ENCODE assay signal across 16 cellular contexts in genomic region chr9:76664120-76664519, GRCh38.
A peak's percentile ranks its signal among the peaks of the same experiment; 100 is the strongest.
DNase-seq lines count a peak whose midpoint lies in the region; ATAC-seq and TF ChIP-seq lines count a peak whose summit lies in the region.
"Had no signal": no experiment of that assay in that cellular context is flagged by ENCODE, and none has a peak within 500 bp of the region (broad histone marks: within the 10 kb centered on the region; RNA-seq: fewer than 3 reads in every experiment).

No MANE protein-coding gene starts in this region.

- no peak overlapping the region for H4K8ac ChIP-seq in mesendoderm (ENCODE audit: low read depth, low read length)

- H3K18ac ChIP-seq in mesendoderm (ENCODE audit: low read length), result peak overlapping the region; percentile 28

- no peak overlapping the region for H3K27ac ChIP-seq in mesendoderm (ENCODE audit: low read depth, low read length)
- H3K27ac ChIP-seq: 22Rv1, A549, GM23248 had no signal

- H3K4ac ChIP-seq in mesendoderm (ENCODE audit: low read depth, low read length), result no peak overlapping the region

- H3K9me3 Mint-ChIP-seq in activated CD4-positive, alpha-beta T cell treated with anti-CD3 and anti-CD28 coated beads, Interleukin-2, amount 10 ng/mL, durations not matched to agents 24 days and 14 days, result no peaks in the 10 kb centered on the region
- H3K9me3 Mint-ChIP-seq: CD4-positive, alpha-beta memory T cell had no signal

- H3K27me3 Mint-ChIP-seq in activated CD4-positive, alpha-beta T cell treated with anti-CD3 and anti-CD28 coated beads, Interleukin-2, amount 10 ng/mL, durations not matched to agents 24 days and 14 days, result peaks cover 12% of the 10 kb centered on the region

- H3K79me2 ChIP-seq in mesendoderm (ENCODE audit: control insufficient read depth, insufficient read depth, low read length), result no peaks in the 10 kb centered on the region

- no peak overlapping the region for H3K27ac Mint-ChIP-seq in activated CD4-positive, alpha-beta T cell treated with anti-CD3 and anti-CD28 coated beads, Interleukin-2, amount 10 ng/mL, durations not matched to agents 24 days and 14 days

- peak overlapping the region; percentile 30 for H3K56ac ChIP-seq in mesendoderm (ENCODE audit: low read length)

- H4K5ac ChIP-seq in mesendoderm (ENCODE audit: low read length), result no peak overlapping the region

- H2BK15ac ChIP-seq in mesendoderm (replicated peaks; ENCODE audit: low read depth), result no peak overlapping the region

- no peak overlapping the region for H2BK5ac ChIP-seq in mesendoderm (ENCODE audit: low read length)

- peak overlapping the region; percentile 37 for H3K23ac ChIP-seq in mesendoderm (ENCODE audit: low read length)

- no peak overlapping the region for H3K4me3 Mint-ChIP-seq in activated CD4-positive, alpha-beta T cell treated with anti-CD3 and anti-CD28 coated beads, Interleukin-2, amount 10 ng/mL, durations not matched to agents 24 days and 14 days
- H3K4me3 Mint-ChIP-seq: CD14-positive monocyte; CD4-positive, alpha-beta memory T cell had no signal

- intact Hi-C loops in activated CD4-positive, alpha-beta T cell treated with anti-CD3 and anti-CD28 coated beads, Interleukin-2, amount 10 ng/mL, durations not matched to agents 24 days and 14 days (cut with micrococcal nuclease), result no loop called here

- WGBS in mesendoderm (ENCODE audit: extremely low coverage, insufficient coverage, low lambda C conversion rate), result no CpG with 5 or more reads among the region's 1 CpG

- no peak overlapping the region for H3K4me3 ChIP-seq in mesendoderm (ENCODE audit: low read length)
- H3K4me3 ChIP-seq: A549, GM23248 had no signal

- DNase-seq in activated CD4-positive, alpha-beta T cell treated with anti-CD3 and anti-CD28 coated beads, Interleukin-2, amount 10 ng/mL, durations not matched to agents 24 days and 14 days, result peak; percentile 29
- DNase-seq in activated CD4-positive, alpha-beta T cell treated with anti-CD3 and anti-CD28 coated beads, Interleukin-2, amount 50 U/mL, for 4 hours, result no peak
- DNase-seq in cerebellar cortex (ENCODE audit: low spot score), result peak; percentile 85
- no peak for DNase-seq in mesendoderm
- no peak for DNase-seq in activated gamma-delta T cell (lab: John Stamatoyannopoulos, UW)
- no peak for DNase-seq in kidney glomerular epithelial cell (lab: John Stamatoyannopoulos, UW)
- DNase-seq: AML-193; CD4-positive, alpha-beta memory T cell; DND-41; EL; GM23248; HCEC 1CT had no signal

- H2BK120ac ChIP-seq in mesendoderm (ENCODE audit: low read depth, low read length), result no peak overlapping the region

- H3K4me1 Mint-ChIP-seq in activated CD4-positive, alpha-beta T cell treated with anti-CD3 and anti-CD28 coated beads, Interleukin-2, amount 10 ng/mL, durations not matched to agents 24 days and 14 days, result peaks cover 5% of the 10 kb centered on the region

- H3K4me1 ChIP-seq in mesendoderm (ENCODE audit: control insufficient read depth, low read depth, low read length), result peaks cover 4% of the 10 kb centered on the region
- H3K4me1 ChIP-seq: A549 had no signal

- no peaks in the 10 kb centered on the region for H3K79me1 ChIP-seq in mesendoderm (ENCODE audit: low read length)

- no peaks in the 10 kb centered on the region for H3K36me3 ChIP-seq in mesendoderm (ENCODE audit: control insufficient read depth, insufficient read depth, low read length)

- no peak for TF ChIP-seq POLR2A in GM18505 (IDR thresholded peaks at IDR 0.05; ENCODE audit: borderline replicate concordance, extremely low read depth, insufficient read depth, insufficient read length)

- H3K4me2 ChIP-seq in mesendoderm (ENCODE audit: low read length), result no peak overlapping the region
- H3K4me2 ChIP-seq: A549 had no signal

- ATAC-seq in GM18505 (IDR thresholded peaks at IDR 0.05; ENCODE audit: unreplicated experiment), result no peak
- ATAC-seq: A549 had no signal

- no peaks in the 10 kb centered on the region for H3K36me3 Mint-ChIP-seq in activated CD4-positive, alpha-beta T cell treated with anti-CD3 and anti-CD28 coated beads, Interleukin-2, amount 10 ng/mL, durations not matched to agents 24 days and 14 days (ENCODE audit: low read depth)
- H3K36me3 Mint-ChIP-seq: CD4-positive, alpha-beta memory T cell had no signal

- H2AK5ac ChIP-seq in mesendoderm (ENCODE audit: low read length), result no peak overlapping the region

- H3K9ac ChIP-seq in mesendoderm (ENCODE audit: low read length), result no peak overlapping the region
- H3K9ac ChIP-seq: GM23248 had no signal

- no peaks in the 10 kb centered on the region for H3K27me3 ChIP-seq in mesendoderm (ENCODE audit: insufficient read depth, low read length, poor library complexity)

Comparison
In these comparisons a context has a peak if more than half of its experiments do, and no peak if none do; other contexts are left out.
1. DNase-seq: peak in activated CD4-positive, alpha-beta T cell treated with anti-CD3 and anti-CD28 coated beads, Interleukin-2, amount 10 ng/mL, durations not matched to agents 24 days and 14 days (single experiment) and cerebellar cortex (single experiment); none in activated CD4-positive, alpha-beta T cell treated with anti-CD3 and anti-CD28 coated beads, Interleukin-2, amount 50 U/mL, for 4 hours (0 of 2), mesendoderm (single experiment), activated gamma-delta T cell (single experiment) and kidney glomerular epithelial cell (single experiment).